18 cellular contexts compared by ENCODE assay signal in genomic region chr2:46378616-46379015, GRCh38.
"Had no signal": no experiment of that assay in that cellular context is flagged by ENCODE, and none has a peak within 500 bp of the region (broad histone marks: within the 10 kb centered on the region; RNA-seq: fewer than 3 reads in every experiment).

No MANE protein-coding gene starts in this region.

- H3K4me2 ChIP-seq: SK-N-SH had no signal

- H3K4me1 ChIP-seq: colonic mucosa had no signal

- H3K9ac ChIP-seq: SK-N-SH had no signal

- H3K27me3 ChIP-seq: brain microvascular endothelial cell, colonic mucosa, gastroesophageal sphincter, transverse colon had no signal

- H3K4me3 ChIP-seq: colonic mucosa, gastroesophageal sphincter, lung, transverse colon had no signal

- H3K27ac ChIP-seq: brain microvascular endothelial cell, colonic mucosa had no signal

- ATAC-seq: left colon; stimulated activated naive CD8-positive, alpha-beta T cell treated with anti-CD3 and anti-CD28 coated beads, Interleukin-15, Interleukin-2, amounts not matched to agents 100 U/mL and 50 U/mL, for 24 hours had no signal

- DNase-seq: activated B cell treated with CpG ODN at 0.5 μM for 24 hours; activated CD4-positive, alpha-beta memory T cell treated with anti-CD3 and anti-CD28 coated beads for 36 hours; activated CD4-positive, alpha-beta T cell treated with anti-CD3 and anti-CD28 coated beads for 4 hours; activated naive CD4-positive, alpha-beta T cell treated with anti-CD3 and anti-CD28 coated beads, Interleukin-2, amount 10 ng/mL, durations not matched to agents 7 days and 5 days; activated T-cell treated with anti-CD3 and anti-CD28 coated beads, Interleukin-2, amount 50 U/mL, for 1 hour; aorta; brain microvascular endothelial cell; central memory CD4-positive, alpha-beta T cell; colonic mucosa; left colon; nephron progenitor cell; SK-N-SH; stimulated activated CD4-positive, alpha-beta T cell treated with anti-CD3 and anti-CD28 coated beads, Interleukin-2, amount 100 ng/mL, for 24 hours; stimulated activated naive CD8-positive, alpha-beta T cell treated with anti-CD3 and anti-CD28 coated beads, Interleukin-15, Interleukin-2, amounts not matched to agents 100 U/mL and 50 U/mL, for 24 hours; substantia nigra; transverse colon had no signal

- H3K9me3 ChIP-seq: colonic mucosa, gastroesophageal sphincter, SK-N-SH, transverse colon had no signal
